25 cellular contexts compared by ENCODE assay signal in the genomic region with DNA sequence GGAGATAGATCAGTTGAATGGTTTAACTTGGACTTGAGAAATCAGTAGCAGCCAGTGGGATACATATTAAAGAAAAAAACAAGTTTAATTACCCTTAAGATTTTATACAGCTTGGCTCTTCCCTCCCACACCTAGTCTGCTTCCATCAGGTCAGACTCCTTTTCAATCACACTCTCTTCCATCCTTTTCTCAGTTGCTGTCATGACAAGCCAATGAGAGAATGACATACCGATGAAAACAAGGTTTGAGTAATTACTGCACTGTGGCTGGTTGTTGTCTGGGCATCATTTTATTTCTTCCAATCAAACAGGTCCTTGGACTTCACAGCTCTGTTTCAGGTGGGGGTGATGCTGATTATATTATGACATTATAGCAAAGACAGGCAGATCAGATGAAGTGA.
"Had no signal": no experiment of that assay in that cellular context is flagged by ENCODE, and none has a peak within 500 bp of the region (broad histone marks: within the 10 kb centered on the region; RNA-seq: fewer than 3 reads in every experiment).

No MANE protein-coding gene starts in this region.

- H3K36me3 ChIP-seq: brain microvascular endothelial cell, cardiac muscle cell, MG63 had no signal

- DNase-seq: activated CD4-positive, CD25-positive, alpha-beta regulatory T cell; activated CD8-positive, alpha-beta memory T cell treated with anti-CD3 and anti-CD28 coated beads, Interleukin-2, amount 50 U/mL, for 4 hours; activated CD8-positive, alpha-beta T cell treated with anti-CD3 and anti-CD28 coated beads for 36 hours; activated effector memory CD4-positive, alpha-beta T cell treated with anti-CD3 and anti-CD28 coated beads, Interleukin-2, amount 50 U/mL, for 16 hours; activated naive CD4-positive, alpha-beta T cell treated with anti-CD3 and anti-CD28 coated beads for 36 hours; activated naive CD8-positive, alpha-beta T cell treated with anti-CD3 and anti-CD28 coated beads for 36 hours; brain microvascular endothelial cell; MG63; MV-4-11; NCI-H1092 treated with DMSO at 0.1 percent for 48 hours; NCI-H1417 treated with DMSO at 0.1 percent for 48 hours; NCI-H1694; NCI-H2029; NCI-H2107; NCI-H345; NCI-H510A; NCI-H526 treated with DMSO at 0.1 percent for 48 hours; PC-9; SHP77 treated with DMSO at 0.1 percent for 48 hours; T-helper 9 cell had no signal

- H3K4me3 ChIP-seq: cardiac muscle cell, MG63, PC-9 had no signal

- H3K27me3 ChIP-seq: brain microvascular endothelial cell, cardiac muscle cell, MG63 had no signal

- H3K27ac ChIP-seq: brain microvascular endothelial cell, cardiac muscle cell, PC-9, VCaP had no signal

- H2AFZ ChIP-seq: PC-9 had no signal

- H3K27me3 Mint-ChIP-seq: activated CD8-positive, alpha-beta T cell treated with anti-CD3 and anti-CD28 coated beads for 36 hours; activated naive CD8-positive, alpha-beta T cell treated with anti-CD3 and anti-CD28 coated beads for 36 hours had no signal

- H3K9me3 ChIP-seq: MG63 had no signal

- FAIRE-seq: TTC549 had no signal

- H3K9me3 Mint-ChIP-seq: activated CD8-positive, alpha-beta T cell treated with anti-CD3 and anti-CD28 coated beads for 36 hours; activated naive CD4-positive, alpha-beta T cell treated with anti-CD3 and anti-CD28 coated beads for 36 hours; activated naive CD8-positive, alpha-beta T cell treated with anti-CD3 and anti-CD28 coated beads for 36 hours; activated T-helper 1 cell treated with anti-CD3 and anti-CD28 coated beads, Interleukin-12 subunit alpha, Interleukin-12 subunit beta, Interleukin-2, Interleukin-4 antibody, amounts not matched to agents 30 ng/mL and 10 ng/mL and 1 ng/mL, durations not matched to agents 14 hours and 24 hours and 36 hours; T-helper 1 cell treated with Interleukin-12 subunit alpha and Interleukin-12 subunit beta and Interleukin-4 antibody, amounts not matched to agents 30 μg/mL and 1 μg/mL, for 36 hours had no signal

- H3K4me2 ChIP-seq: PC-9 had no signal

- H3K4me3 Mint-ChIP-seq: activated CD8-positive, alpha-beta T cell treated with anti-CD3 and anti-CD28 coated beads for 36 hours; activated naive CD4-positive, alpha-beta T cell treated with anti-CD3 and anti-CD28 coated beads for 36 hours; activated naive CD8-positive, alpha-beta T cell treated with anti-CD3 and anti-CD28 coated beads for 36 hours; activated T-helper 1 cell treated with anti-CD3 and anti-CD28 coated beads, Interleukin-12 subunit alpha, Interleukin-12 subunit beta, Interleukin-2, Interleukin-4 antibody, amounts not matched to agents 30 ng/mL and 10 ng/mL and 1 ng/mL, durations not matched to agents 14 hours and 24 hours and 36 hours; T-helper 1 cell treated with Interleukin-12 subunit alpha and Interleukin-12 subunit beta and Interleukin-4 antibody, amounts not matched to agents 30 μg/mL and 1 μg/mL, for 36 hours had no signal

- H3K27ac Mint-ChIP-seq: activated naive CD4-positive, alpha-beta T cell treated with anti-CD3 and anti-CD28 coated beads for 36 hours; activated naive CD8-positive, alpha-beta T cell treated with anti-CD3 and anti-CD28 coated beads for 36 hours; activated T-helper 1 cell treated with anti-CD3 and anti-CD28 coated beads, Interleukin-12 subunit alpha, Interleukin-12 subunit beta, Interleukin-2, Interleukin-4 antibody, amounts not matched to agents 30 ng/mL and 10 ng/mL and 1 ng/mL, durations not matched to agents 14 hours and 24 hours and 36 hours; T-helper 1 cell treated with Interleukin-12 subunit alpha and Interleukin-12 subunit beta and Interleukin-4 antibody, amounts not matched to agents 30 μg/mL and 1 μg/mL, for 36 hours had no signal
